ENCODE assay signal across 8 cellular contexts in genomic region chr13:46052314-46053161, GRCh38. TPM values are rescaled to one million over a fixed set of nuclear protein-coding genes. Genes with fewer than 3 reads are reported as not detected.
DNase-seq lines count a peak whose midpoint lies in the region; ATAC-seq and TF ChIP-seq lines count a peak whose summit lies in the region.

A gene with protein sequence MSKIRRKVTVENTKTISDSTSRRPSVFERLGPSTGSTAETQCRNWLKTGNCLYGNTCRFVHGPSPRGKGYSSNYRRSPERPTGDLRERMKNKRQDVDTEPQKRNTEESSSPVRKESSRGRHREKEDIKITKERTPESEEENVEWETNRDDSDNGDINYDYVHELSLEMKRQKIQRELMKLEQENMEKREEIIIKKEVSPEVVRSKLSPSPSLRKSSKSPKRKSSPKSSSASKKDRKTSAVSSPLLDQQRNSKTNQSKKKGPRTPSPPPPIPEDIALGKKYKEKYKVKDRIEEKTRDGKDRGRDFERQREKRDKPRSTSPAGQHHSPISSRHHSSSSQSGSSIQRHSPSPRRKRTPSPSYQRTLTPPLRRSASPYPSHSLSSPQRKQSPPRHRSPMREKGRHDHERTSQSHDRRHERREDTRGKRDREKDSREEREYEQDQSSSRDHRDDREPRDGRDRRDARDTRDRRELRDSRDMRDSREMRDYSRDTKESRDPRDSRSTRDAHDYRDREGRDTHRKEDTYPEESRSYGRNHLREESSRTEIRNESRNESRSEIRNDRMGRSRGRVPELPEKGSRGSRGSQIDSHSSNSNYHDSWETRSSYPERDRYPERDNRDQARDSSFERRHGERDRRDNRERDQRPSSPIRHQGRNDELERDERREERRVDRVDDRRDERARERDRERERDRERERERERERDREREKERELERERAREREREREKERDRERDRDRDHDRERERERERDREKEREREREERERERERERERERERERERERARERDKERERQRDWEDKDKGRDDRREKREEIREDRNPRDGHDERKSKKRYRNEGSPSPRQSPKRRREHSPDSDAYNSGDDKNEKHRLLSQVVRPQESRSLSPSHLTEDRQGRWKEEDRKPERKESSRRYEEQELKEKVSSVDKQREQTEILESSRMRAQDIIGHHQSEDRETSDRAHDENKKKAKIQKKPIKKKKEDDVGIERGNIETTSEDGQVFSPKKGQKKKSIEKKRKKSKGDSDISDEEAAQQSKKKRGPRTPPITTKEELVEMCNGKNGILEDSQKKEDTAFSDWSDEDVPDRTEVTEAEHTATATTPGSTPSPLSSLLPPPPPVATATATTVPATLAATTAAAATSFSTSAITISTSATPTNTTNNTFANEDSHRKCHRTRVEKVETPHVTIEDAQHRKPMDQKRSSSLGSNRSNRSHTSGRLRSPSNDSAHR (N-terminal part only) (minus strand): TSS chr13:46052746. CDS start chr13:46045507, 7,239 bp downstream.

- H3K9me2 ChIP-seq in OCI-LY1 (ENCODE audit: low read depth, low read length): no peaks in the 10 kb centered on the region

- peaks cover 36% of the 10 kb centered on the region for H3K4me1 ChIP-seq in OCI-LY1 (ENCODE audit: insufficient read depth, low read length, severe bottlenecking)

- peak within 1 kb of the TSS; percentile 91 for H3K4me2 ChIP-seq in OCI-LY1 (ENCODE audit: low read length)

- H3K79me2 ChIP-seq in OCI-LY1 (ENCODE audit: insufficient read depth, low read length): peaks cover 44% of the 10 kb centered on the region

- H3K36me3 Mint-ChIP-seq in endothelial cell (ENCODE audit: low read depth, unreplicated experiment): no peaks in the 10 kb centered on the region
- peaks cover 2% of the 10 kb centered on the region for H3K36me3 Mint-ChIP-seq in mesothelial cell of epicardium

- H4K20me1 ChIP-seq in OCI-LY1 (ENCODE audit: insufficient read depth, low read length): no peaks in the 10 kb centered on the region

- peak within 1 kb of the TSS; percentile 97 for H3K27ac Mint-ChIP-seq in endothelial cell (ENCODE audit: unreplicated experiment)
- H3K27ac Mint-ChIP-seq in mesothelial cell of epicardium: peak within 1 kb of the TSS; percentile 98

- no peaks in the 10 kb centered on the region for H3K9me3 Mint-ChIP-seq in endothelial cell (ENCODE audit: unreplicated experiment)
- no peaks in the 10 kb centered on the region for H3K9me3 Mint-ChIP-seq in mesothelial cell of epicardium

- H3K27me3 Mint-ChIP-seq in endothelial cell (ENCODE audit: unreplicated experiment) (peaks cover 2% of the 10 kb centered on the region), mesothelial cell of epicardium (ENCODE audit: low read depth) (peaks cover 12% of the 10 kb centered on the region)

- H3K27me3 ChIP-seq in OCI-LY1 (ENCODE audit: insufficient read depth, low read length): no peaks in the 10 kb centered on the region

- H3K4me1 Mint-ChIP-seq in endothelial cell (ENCODE audit: unreplicated experiment): peaks cover 38% of the 10 kb centered on the region
- peaks cover 29% of the 10 kb centered on the region for H3K4me1 Mint-ChIP-seq in mesothelial cell of epicardium

- peak; percentile 99 for ATAC-seq in GM21447 (IDR thresholded peaks at IDR 0.05; ENCODE audit: unreplicated experiment)

- peak within 1 kb of the TSS; percentile 98 for H3K4me3 Mint-ChIP-seq in endothelial cell (ENCODE audit: unreplicated experiment)
- peak within 1 kb of the TSS; percentile 95 for H3K4me3 Mint-ChIP-seq in mesothelial cell of epicardium

- H3K9me3 ChIP-seq in OCI-LY1 (ENCODE audit: low read length): no peaks in the 10 kb centered on the region

- peak within 1 kb of the TSS; percentile 84 for H3K9ac ChIP-seq in OCI-LY1 (ENCODE audit: low read length)

- peak; percentile 96 for DNase-seq in DMS 273 (lab: John Stamatoyannopoulos, UW; ENCODE audit: unreplicated experiment)
- DNase-seq in HuH-7 (ENCODE audit: low spot score): peak; percentile 73
- DNase-seq in activated CD8-positive, alpha-beta memory T cell treated with anti-CD3 and anti-CD28 coated beads, Interleukin-2, amount 50 U/mL, for 4 hours: peak; percentile 89
- DNase-seq in endothelial cell (ENCODE audit: low spot score): peak; percentile 88
- DNase-seq in mesothelial cell of epicardium (ENCODE audit: low spot score in 2 of 2, unreplicated experiment in 2 of 2): peak; percentile 81 to 86
- peak; percentile 86 to 87 for DNase-seq in stimulated activated CD8-positive, alpha-beta memory T cell treated with anti-CD3 and anti-CD28 coated beads, Interleukin-15, amount 100 ng/mL, for 48 hours (ENCODE audit: low read depth in 2 of 2)

- peak; percentile 37 for TF ChIP-seq CTCF in OCI-LY1 (IDR thresholded peaks at IDR 0.05; ENCODE audit: low read length)
- peak; percentile 39 for TF ChIP-seq CTCF in endothelial cell (IDR thresholded peaks at IDR 0.05; ENCODE audit: unreplicated experiment)
- TF ChIP-seq CTCF in mesothelial cell of epicardium (IDR thresholded peaks at IDR 0.05; ENCODE audit: unreplicated experiment): peak; percentile 38

- no peaks in the 10 kb centered on the region for H3F3A ChIP-seq in OCI-LY1 (ENCODE audit: insufficient read depth, low read length)

- peak within 1 kb of the TSS; percentile 89 for H3K4me3 ChIP-seq in OCI-LY1 (ENCODE audit: low read depth, low read length, poor library complexity, severe bottlenecking)

- H3K36me3 ChIP-seq in OCI-LY1 (ENCODE audit: insufficient read depth, low read length): no peaks in the 10 kb centered on the region

- H2AFZ ChIP-seq in OCI-LY1 (ENCODE audit: low read length): peak within 1 kb of the TSS; percentile 81

- H3K27ac ChIP-seq in OCI-LY1 (ENCODE audit: low read depth, low read length, poor library complexity, severe bottlenecking): peak within 1 kb of the TSS; percentile 76

RNA-seq across cellular contexts. Expression of the gene that starts here (rescaled TPM):
- total RNA-seq in endothelial cell (ENCODE audit: unreplicated experiment) (44.9 TPM), mesothelial cell of epicardium (60.7 to 63.3 TPM (median 61.3 TPM) in 3 replicates)

Comparison
In these comparisons a context has a peak if more than half of its experiments do, and no peak if none do; other contexts are left out.
1. Peak in every context shown above with its lines: DNase-seq, ATAC-seq, H3K4me3 ChIP-seq and H3K27ac ChIP-seq.